ENCODE assay signal across 8 cellular contexts in genomic region chr7:22082886-22083710, GRCh38.
A peak's percentile ranks its signal among the peaks of the same experiment; 100 is the strongest.
DNase-seq lines count a peak whose midpoint lies in the region; ATAC-seq, FAIRE-seq and TF ChIP-seq lines count a peak whose summit lies in the region.

No MANE protein-coding gene starts in this region.

- no peak; a peak in 1 of 3 replicates for TF ChIP-seq POLR2A in H1 (IDR thresholded peaks at IDR 0.05; ENCODE audit: control extremely low read depth in 1 of 2, low read depth in 2 of 2, low read length in 2 of 2)

- H4K5ac ChIP-seq in H1 (ENCODE audit: insufficient read length, low read depth, low read length) = peak overlapping the region; percentile 65

- peak overlapping the region; percentile 45 to 75 (median 66) for H3K4me3 ChIP-seq in H1 (ENCODE audit: extremely low read depth in 1 of 4, insufficient read depth in 2 of 4, low read depth in 3 of 4, low read length in 4 of 4)

- peak overlapping the region; percentile 50 for H2BK120ac ChIP-seq in H1 (replicated peaks; ENCODE audit: low read depth, low read length)

- no peak overlapping the region for H3K9ac ChIP-seq in H1 (replicated peaks in 1 of 4; ENCODE audit: extremely low read depth in 1 of 4, low read depth in 3 of 4, low read length in 3 of 4)

- H3K27me3 ChIP-seq in H1 (replicated peaks in 1 of 4; ENCODE audit: control insufficient read depth in 3 of 4, extremely low read depth in 1 of 4, insufficient read depth in 3 of 4, low read length in 3 of 4) = peaks cover 0 to 7% (median 6%) of the 10 kb centered on the region in 4 experiments; a peak in 5 of 7 replicates

- peak; percentile 55 to 57; a peak in 2 of 3 replicates for TF ChIP-seq EP300 in H1 (IDR thresholded peaks at IDR 0.05; ENCODE audit: borderline replicate concordance in 1 of 2, low read depth in 2 of 2, low read length in 2 of 2)

- peak overlapping the region; percentile 49 for H4K91ac ChIP-seq in H1 (replicated peaks; ENCODE audit: insufficient read length, low read length)

- H3K23me2 ChIP-seq in H1 (ENCODE audit: low read depth, low read length) = peaks cover 3% of the 10 kb centered on the region; the same call in 1 of the 2 replicates

- H3K9me3 ChIP-seq in H1 (ENCODE audit: insufficient read depth in 2 of 2, low read depth in 1 of 2, low read length in 1 of 2) = peaks cover 0 to 6% of the 10 kb centered on the region in 2 experiments; a peak in 2 of 4 replicates

- H4K8ac ChIP-seq in H1 (ENCODE audit: extremely low read depth, insufficient read depth, low read length) = peak overlapping the region; percentile 93; the same call in 1 of the 2 replicates

- peaks cover 0 to 3% (median 3%) of the 10 kb centered on the region in 4 experiments; a peak in 4 of 7 replicates for H3K4me1 ChIP-seq in H1 (replicated peaks in 1 of 4; ENCODE audit: control insufficient read depth in 3 of 4, insufficient read depth in 4 of 4, low read length in 3 of 4)

- peak overlapping the region; percentile 84 for H2BK12ac ChIP-seq in H1 (ENCODE audit: low read depth, low read length)

- H2BK5ac ChIP-seq in H1 (ENCODE audit: low read depth, low read length) = peak overlapping the region; percentile 77; the same call in 1 of the 2 replicates

- H4K20me1 ChIP-seq in H1 (replicated peaks in 1 of 2; ENCODE audit: control insufficient read depth in 1 of 2, insufficient read depth in 2 of 2, low read length in 2 of 2) = no peaks in the 10 kb centered on the region

- H3K14ac ChIP-seq in H1 (ENCODE audit: insufficient read length) = no peak overlapping the region

- WGBS in H1 (ENCODE audit: extremely low coverage in 1 of 2, insufficient coverage in 1 of 2, insufficient read length in 1 of 2, insufficient replicate concordance in 2 of 2, low coverage in 1 of 2, low lambda C conversion rate in 2 of 2, missing lambda C conversion rate in 1 of 2), 2 experiments = 3% methylated on average over 37 of the region's 55 CpGs; no CpG with 5 or more reads in 1 of the 2 experiments

- H3K56ac ChIP-seq in H1 (replicated peaks; ENCODE audit: insufficient read length, low read depth, low read length) = no peak overlapping the region

- H3K23ac ChIP-seq in H1 (ENCODE audit: insufficient read length) = no peak overlapping the region

- H2BK15ac ChIP-seq in H1 (ENCODE audit: low read length) = peak overlapping the region; percentile 67; the same call in 1 of the 2 replicates

- POLR2A ChIA-PET in H1 (lab: Charles Lee; ENCODE audit: partially characterized antibody) = interaction anchor here (0.7 to 1.8 kb wide), 5 partner anchors 9 to 16 kb away, joined by 3 to 4 read pairs (median 3); no protein-coding TSS in a partner anchor

- no peaks in the 10 kb centered on the region for H3K79me1 ChIP-seq in H1 (ENCODE audit: low read depth, low read length)

- peak overlapping the region; percentile 86 for H2BK20ac ChIP-seq in H1 (ENCODE audit: low read length)

- ATAC-seq in GM19372 (IDR thresholded peaks at IDR 0.05; ENCODE audit: low read depth, unreplicated experiment) (peak; percentile 96), HG03520 (IDR thresholded peaks at IDR 0.05; ENCODE audit: unreplicated experiment) (peak; percentile 98)

- no peak for FAIRE-seq in H1 (lab: Jason Lieb, UNC)

- peak; percentile 98 for TF ChIP-seq CTCF in C4-2B (conservative IDR thresholded peaks at IDR 0.05)
- TF ChIP-seq CTCF in H1 (IDR thresholded peaks at IDR 0.05; ENCODE audit: control extremely low read depth in 1 of 3, insufficient read depth in 1 of 3, low read depth in 1 of 3, low read length in 3 of 3) = peak; percentile 83 to 94 (median 91)

- H2AK5ac ChIP-seq in H1 (ENCODE audit: low read depth, low read length) = no peak overlapping the region

- H3K36me3 ChIP-seq in H1 (ENCODE audit: control insufficient read depth in 2 of 4, insufficient read depth in 4 of 4, low read length in 3 of 4) = no peaks in the 10 kb centered on the region

- no peaks in the 10 kb centered on the region for H3K79me2 ChIP-seq in H1 (ENCODE audit: control insufficient read depth in 1 of 2, insufficient read depth in 2 of 2, low read length in 2 of 2)

- peak overlapping the region; percentile 94 for H2AFZ ChIP-seq in H1 (ENCODE audit: low read length)

- H3K18ac ChIP-seq in H1 (ENCODE audit: extremely low read depth, low read length) = peak overlapping the region; percentile 93

- peak; percentile 87 to 94 for TF ChIP-seq RAD21 in H1 (IDR thresholded peaks at IDR 0.05 in 1 of 2, conservative IDR thresholded peaks at IDR 0.05 in 1 of 2; ENCODE audit: low read depth in 2 of 2, low read length in 2 of 2)

- peak overlapping the region; percentile 76 to 78 for H3K4me2 ChIP-seq in H1 (ENCODE audit: insufficient read depth in 1 of 2, low read depth in 2 of 2, low read length in 2 of 2)

- CTCF ChIA-PET in H1 (lab: Charles Lee; ENCODE audit: partially characterized antibody) = interaction anchor here (0.5 to 6.1 kb wide), 50 partner anchors 8 to 934 kb away, joined by 3 to 36 read pairs (median 4); partner anchors contain the start of gene STEAP1B

- peak; percentile 75 for DNase-seq in NCI-H748 treated with DMSO at 0.1 percent for 48 hours (lab: John Stamatoyannopoulos, UW)
- peak; percentile 60 to 90 (median 72) for DNase-seq in activated CD8-positive, alpha-beta memory T cell treated with anti-CD3 and anti-CD28 coated beads for 48 hours (ENCODE audit: low read depth in 2 of 3, low spot score in 2 of 3)
- peak; percentile 80 to 100 for DNase-seq in H1 (ENCODE audit: low read depth in 1 of 2, low spot score in 2 of 2)
- peak; percentile 96 for DNase-seq in mesenteric fat pad (ENCODE audit: low spot score)
- DNase-seq in stimulated activated CD8-positive, alpha-beta memory T cell treated with anti-CD3 and anti-CD28 coated beads, Interleukin-12 subunit alpha, Interleukin-12 subunit beta, amount 100 ng/mL, for 4 hours (ENCODE audit: low read depth) = peak; percentile 64

- H3K4ac ChIP-seq in H1 (replicated peaks; ENCODE audit: insufficient read length, low read depth, low read length) = no peak overlapping the region

- H3K27ac ChIP-seq in C4-2B = peak overlapping the region; percentile 87
- no peak overlapping the region for H3K27ac ChIP-seq in H1 (ENCODE audit: low read depth, low read length)

TF ChIP-seq in H1, 55 proteins besides CTCF, POLR2A, EP300 and RAD21 (continues in another document):
- TF ChIP-seq FOSL1 (IDR thresholded peaks at IDR 0.05; ENCODE audit: insufficient read depth, low read depth, low read length) = no peak
- TF ChIP-seq CEBPB (IDR thresholded peaks at IDR 0.05; ENCODE audit: low read depth, low read length) = no peak
- no peak for TF ChIP-seq ZNF274 (IDR thresholded peaks at IDR 0.05; ENCODE audit: borderline replicate concordance, extremely low read depth, low read length)
- TF ChIP-seq CTBP2 (IDR thresholded peaks at IDR 0.05; ENCODE audit: borderline replicate concordance, insufficient read depth, insufficient read length, low read length) = peak; percentile 59
- no peak for TF ChIP-seq GTF2F1 (IDR thresholded peaks at IDR 0.05; ENCODE audit: borderline replicate concordance, low read depth, low read length)
- no peak for TF ChIP-seq BCL11A (IDR thresholded peaks at IDR 0.05; ENCODE audit: low read depth in 2 of 2, low read length in 2 of 2)
- 0 out of 2 replicates have a peak, but pooled peaks have one; percentile 79 for TF ChIP-seq RBBP5 (IDR thresholded peaks at IDR 0.05; ENCODE audit: borderline replicate concordance, low read depth, low read length)
- TF ChIP-seq PHF8 (conservative IDR thresholded peaks at IDR 0.05; ENCODE audit: low read depth, low read length) = no peak; the same call in 1 of the 2 replicates
- TF ChIP-seq CHD1 (IDR thresholded peaks at IDR 0.05; ENCODE audit: low read depth, low read length) = no peak
- TF ChIP-seq SAP30 (IDR thresholded peaks at IDR 0.05; ENCODE audit: insufficient read depth, insufficient replicate concordance, low read length) = no peak
- TF ChIP-seq YY1 (IDR thresholded peaks at IDR 0.05; ENCODE audit: low read depth, low read length) = 0 out of 2 replicates have a peak, but pooled peaks have one; percentile 28
- TF ChIP-seq TCF12 (IDR thresholded peaks at IDR 0.05; ENCODE audit: low read depth, low read length) = no peak
- TF ChIP-seq, protein P1, sequence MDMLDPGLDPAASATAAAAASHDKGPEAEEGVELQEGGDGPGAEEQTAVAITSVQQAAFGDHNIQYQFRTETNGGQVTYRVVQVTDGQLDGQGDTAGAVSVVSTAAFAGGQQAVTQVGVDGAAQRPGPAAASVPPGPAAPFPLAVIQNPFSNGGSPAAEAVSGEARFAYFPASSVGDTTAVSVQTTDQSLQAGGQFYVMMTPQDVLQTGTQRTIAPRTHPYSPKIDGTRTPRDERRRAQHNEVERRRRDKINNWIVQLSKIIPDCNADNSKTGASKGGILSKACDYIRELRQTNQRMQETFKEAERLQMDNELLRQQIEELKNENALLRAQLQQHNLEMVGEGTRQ (IDR thresholded peaks at IDR 0.05; ENCODE audit: low read length) = no peak
- no peak for TF ChIP-seq CBX8 (IDR thresholded peaks at IDR 0.05; ENCODE audit: borderline replicate concordance, low read depth, low read length)
- TF ChIP-seq, protein P2, sequence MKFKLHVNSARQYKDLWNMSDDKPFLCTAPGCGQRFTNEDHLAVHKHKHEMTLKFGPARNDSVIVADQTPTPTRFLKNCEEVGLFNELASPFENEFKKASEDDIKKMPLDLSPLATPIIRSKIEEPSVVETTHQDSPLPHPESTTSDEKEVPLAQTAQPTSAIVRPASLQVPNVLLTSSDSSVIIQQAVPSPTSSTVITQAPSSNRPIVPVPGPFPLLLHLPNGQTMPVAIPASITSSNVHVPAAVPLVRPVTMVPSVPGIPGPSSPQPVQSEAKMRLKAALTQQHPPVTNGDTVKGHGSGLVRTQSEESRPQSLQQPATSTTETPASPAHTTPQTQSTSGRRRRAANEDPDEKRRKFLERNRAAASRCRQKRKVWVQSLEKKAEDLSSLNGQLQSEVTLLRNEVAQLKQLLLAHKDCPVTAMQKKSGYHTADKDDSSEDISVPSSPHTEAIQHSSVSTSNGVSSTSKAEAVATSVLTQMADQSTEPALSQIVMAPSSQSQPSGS (IDR thresholded peaks at IDR 0.05; ENCODE audit: low read length) = no peak
- no peak for TF ChIP-seq EZH2 (IDR thresholded peaks at IDR 0.05; ENCODE audit: low read depth, low read length, severe bottlenecking)
- TF ChIP-seq CHD2 (IDR thresholded peaks at IDR 0.05; ENCODE audit: low read length) = no peak
- no peak for TF ChIP-seq RXRA (IDR thresholded peaks at IDR 0.05; ENCODE audit: insufficient read depth, low read depth, low read length)
- no peak for TF ChIP-seq RFX5 (IDR thresholded peaks at IDR 0.05; ENCODE audit: borderline replicate concordance, low read depth, low read length)
- TF ChIP-seq JUND (IDR thresholded peaks at IDR 0.05; ENCODE audit: low read length) = no peak; the same call in 1 of the 2 replicates
- no peak for TF ChIP-seq JUN (IDR thresholded peaks at IDR 0.05; ENCODE audit: low read depth, low read length)
- TF ChIP-seq CBX5 (IDR thresholded peaks at IDR 0.05; ENCODE audit: low read depth, low read length) = no peak
- TF ChIP-seq GABPA (IDR thresholded peaks at IDR 0.05; ENCODE audit: borderline replicate concordance, insufficient read depth, low read length) = no peak
- TF ChIP-seq TBP (IDR thresholded peaks at IDR 0.05; ENCODE audit: low read depth, low read length) = no peak; the same call in none of the 2 replicates
